ENCODE assay signal across 10 cellular contexts in the genomic region with DNA sequence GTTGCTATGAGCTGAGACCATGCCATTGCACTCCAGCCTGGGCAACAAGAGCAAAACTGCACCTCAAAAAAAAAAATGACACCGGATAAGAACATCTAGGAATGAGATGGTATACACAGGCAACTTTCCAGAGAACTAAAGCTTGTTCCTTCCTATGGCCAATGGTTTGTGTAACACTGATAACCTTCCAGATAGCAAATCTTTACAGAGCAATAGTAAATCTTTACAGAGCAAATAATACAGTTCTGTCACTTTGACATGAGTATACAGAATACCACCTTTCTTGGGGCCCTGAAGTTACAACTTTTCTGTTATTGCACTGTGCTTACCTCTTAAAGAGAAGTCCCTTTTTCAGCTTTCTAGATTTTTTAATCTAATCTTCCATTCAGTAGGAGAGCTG.
"Had no signal": no experiment of that assay in that cellular context is flagged by ENCODE, and none has a peak within 500 bp of the region (broad histone marks: within the 10 kb centered on the region; RNA-seq: fewer than 3 reads in every experiment).

No MANE protein-coding gene starts in this region.

- H3K4me3 Mint-ChIP-seq: HFFc6 had no signal

- FAIRE-seq: HTR-8/SVneo, K562 had no signal

- H3K9me3 ChIP-seq: HAP-1 had no signal

- ATAC-seq: HCT116, K562 had no signal

- H3K27ac Mint-ChIP-seq: HFFc6 had no signal

- DNase-seq: GM23248, GOT3, H7, HFFc6, IMR-90, KG1 had no signal

- H3K9ac ChIP-seq: GM23248 had no signal

- H2AFZ ChIP-seq: GM23248 had no signal

- H3K4me1 ChIP-seq: HAP-1 had no signal

- H3K27ac ChIP-seq: GM23248 had no signal

- H3K9me3 Mint-ChIP-seq: HFFc6 had no signal

- H3K4me3 ChIP-seq: GM23248, HAP-1, K562 had no signal
